ENCODE assay signal across 10 cellular contexts in genomic region chr5:139862313-139862712, GRCh38.
DNase-seq lines count a peak whose midpoint lies in the region; ATAC-seq and TF ChIP-seq lines count a peak whose summit lies in the region.
"Had no signal": no experiment of that assay in that cellular context is flagged by ENCODE, and none has a peak within 500 bp of the region (broad histone marks: within the 10 kb centered on the region; RNA-seq: fewer than 3 reads in every experiment).

No MANE protein-coding gene starts in this region.

- ATAC-seq in HG02623 (IDR thresholded peaks at IDR 0.05; ENCODE audit: unreplicated experiment): no peak
- ATAC-seq: CD8-positive, alpha-beta T cell had no signal

- no peak for TF ChIP-seq CTCF in RWPE1 (conservative IDR thresholded peaks at IDR 0.05; ENCODE audit: low read depth)

- peak overlapping the region; percentile 85 for H3K27ac ChIP-seq in RWPE1

- CTCF ChIA-PET in RWPE1 (lab: Yijun Ruan, JAX): interaction anchor here (1.2 to 2.5 kb wide), 3 partner anchors 36 to 106 kb away, joined by 3 to 20 read pairs (median 12); no protein-coding TSS in a partner anchor

- POLR2A ChIA-PET in RWPE1 (lab: Yijun Ruan, JAX; ENCODE audit: low non-redundant PET): no interaction called here

- DNase-seq in ELR (ENCODE audit: low read depth) (peak; percentile 71), GOT3 (lab: John Stamatoyannopoulos, UW) (peak; percentile 23), RWPE1 (ENCODE audit: low spot score) (no peak), hepatic stellate cell (ENCODE audit: low spot score) (peak; percentile 50), putamen (ENCODE audit: low spot score) (no peak), NCI-H1694 (lab: John Stamatoyannopoulos, UW) (no peak)
- no peak for DNase-seq in activated effector memory CD4-positive, alpha-beta T cell treated with Interleukin-2 at 50 U/mL for 16 hours
- DNase-seq: CD8-positive, alpha-beta T cell; spleen had no signal

Comparison
In these comparisons a context has a peak if more than half of its experiments do, and no peak if none do; other contexts are left out.
1. DNase-seq: peak in ELR (single experiment), GOT3 (single experiment) and hepatic stellate cell (single experiment); none in RWPE1 (single experiment), putamen (single experiment), NCI-H1694 (single experiment) and activated effector memory CD4-positive, alpha-beta T cell treated with Interleukin-2 at 50 U/mL for 16 hours (single experiment).